In genomic region chr5:150000990-150001659, GRCh38 we compare ENCODE assay signal across 9 cellular contexts. TPM values are rescaled to one million over a fixed set of nuclear protein-coding genes. Genes with fewer than 3 reads are reported as not detected.
A peak's percentile ranks its signal among the peaks of the same experiment; 100 is the strongest.
DNase-seq lines count a peak whose midpoint lies in the region; ATAC-seq, FAIRE-seq and TF ChIP-seq lines count a peak whose summit lies in the region.
"Had no signal": no experiment of that assay in that cellular context is flagged by ENCODE, and none has a peak within 500 bp of the region (broad histone marks: within the 10 kb centered on the region; RNA-seq: fewer than 3 reads in every experiment).

No MANE protein-coding gene starts in this region.

- H4K20me1 ChIP-seq in keratinocyte (ENCODE audit: control insufficient read depth, extremely low read depth, insufficient read depth, low read length): peaks cover 5% of the 10 kb centered on the region

- H2AFZ ChIP-seq in keratinocyte (ENCODE audit: control insufficient read depth, low read length): peak overlapping the region; percentile 92

- TF ChIP-seq POLR2A in breast epithelium (IDR thresholded peaks at IDR 0.05): no peak

- H3K4me1 ChIP-seq in breast epithelium: peaks cover 0 to 9% of the 10 kb centered on the region in 2 donors
- H3K4me1 ChIP-seq in keratinocyte (ENCODE audit: control insufficient read depth, extremely low read depth, insufficient read depth, low read length): peaks cover 26% of the 10 kb centered on the region

- no peaks in the 10 kb centered on the region for H3K36me3 ChIP-seq in breast epithelium
- H3K36me3 ChIP-seq in keratinocyte (ENCODE audit: control insufficient read depth in 2 of 2, extremely low read depth in 1 of 2, insufficient read depth in 2 of 2, low read length in 2 of 2): peaks cover 2 to 14% of the 10 kb centered on the region in 2 experiments

- peak overlapping the region; percentile 94 for H3K9ac ChIP-seq in keratinocyte (ENCODE audit: control insufficient read depth, extremely low read depth, insufficient read depth, low read length)

- intact Hi-C loops in breast epithelium (cut with DNase I; ENCODE audit: low total_unique reads): no loop called here

- ATAC-seq in GM18502 (IDR thresholded peaks at IDR 0.05; ENCODE audit: poor library complexity, unreplicated experiment) (peak; percentile 7), HG03175 (IDR thresholded peaks at IDR 0.05; ENCODE audit: unreplicated experiment) (peak; percentile 23)

- H3K4me2 ChIP-seq in keratinocyte (ENCODE audit: control insufficient read depth, extremely low read depth, insufficient read depth, low read depth, low read length): peak overlapping the region; percentile 84

- H3K9me1 ChIP-seq in keratinocyte (ENCODE audit: control insufficient read depth, extremely low read depth, insufficient read depth, low read length): peaks cover 4% of the 10 kb centered on the region

- peaks cover 46% of the 10 kb centered on the region for H3K79me2 ChIP-seq in keratinocyte (ENCODE audit: control insufficient read depth, insufficient read depth, low read length)

- no peaks in the 10 kb centered on the region for H3K27me3 ChIP-seq in breast epithelium
- no peaks in the 10 kb centered on the region for H3K27me3 ChIP-seq in keratinocyte (ENCODE audit: control insufficient read depth, extremely low read depth, insufficient read depth, low read length)

- no peak for FAIRE-seq in keratinocyte (lab: Jason Lieb, UNC)
- FAIRE-seq: colon had no signal

- H3K4me3 ChIP-seq in breast epithelium: peak overlapping the region; percentile 86 to 90 (median 88)
- peak overlapping the region; percentile 88 to 98 (median 96) for H3K4me3 ChIP-seq in keratinocyte (ENCODE audit: control insufficient read depth in 2 of 3, extremely low read depth in 1 of 3, insufficient read depth in 2 of 3, low read depth in 1 of 3, low read length in 3 of 3)

- no peaks in the 10 kb centered on the region for H3K9me3 ChIP-seq in breast epithelium
- no peaks in the 10 kb centered on the region for H3K9me3 ChIP-seq in keratinocyte (ENCODE audit: control insufficient read depth, low read depth, low read length)

- TF ChIP-seq CTCF in breast epithelium (IDR thresholded peaks at IDR 0.05) (no peak), keratinocyte (optimal IDR thresholded peaks at IDR 0.05 in 1 of 3, IDR thresholded peaks at IDR 0.05 in 1 of 3, conservative IDR thresholded peaks at IDR 0.05 in 1 of 3; ENCODE audit: extremely low read depth in 1 of 3, insufficient read depth in 2 of 3, low read length in 3 of 3) (no peak)

- peak overlapping the region; percentile 94 to 97 for H3K27ac ChIP-seq in breast epithelium
- peak overlapping the region; percentile 90 for H3K27ac ChIP-seq in keratinocyte (ENCODE audit: control insufficient read depth, insufficient read depth, low read length)

- dilution Hi-C loops in keratinocyte (cut with MboI; ENCODE audit: extremely low pct_ligation_motif_present, low sequenced_read_pairs): no loop called here

- DNase-seq in T-helper 2 cell (peak in 4 of 5 experiments; percentile 2 to 59 (median 22)), breast epithelium (ENCODE audit: low spot score in 2 of 2) (no peak), keratinocyte (ENCODE audit: low read depth, low spot score) (no peak), 8988T (no peak), NCI-H2029 treated with DMSO at 0.1 percent for 48 hours (lab: John Stamatoyannopoulos, UW) (no peak)
- peak in 3 of 4 experiments; percentile 7 to 28 (median 27) for DNase-seq in stimulated activated CD4-positive, alpha-beta T cell treated with anti-CD3 and anti-CD28 coated beads, Interleukin-1b, Interleukin-23, amount 100 ng/mL, for 24 hours (ENCODE audit: low read depth in 4 of 4, low spot score in 1 of 4)

RNA-seq across cellular contexts. Expression of gene HMGXB3, which starts 0.6 kb away (rescaled TPM):
- total RNA-seq in breast epithelium: 10 to 100 TPM; 35.2 to 80.9 (median 57.7) TPM
- polyA plus RNA-seq in keratinocyte: 37.8 to 39.4 TPM (median 38.6 TPM) in 3 replicates
- polyA plus RNA-seq in keratinocyte (2011; ENCODE audit: low read depth): 19.4 TPM
- 29.2 and 29.7 TPM in 2 replicates for polyA plus RNA-seq in keratinocyte (2011; cell fraction: cytosol; rRNA removed)
- polyA plus RNA-seq in keratinocyte (2011; cell fraction: nucleus; rRNA removed): 89.4 and 108 TPM in 2 replicates
- polyA plus RNA-seq in keratinocyte (2012; ENCODE audit: low replicate concordance): 16.1 and 27.2 TPM in 2 replicates
- polyA minus RNA-seq in keratinocyte: 64.6 to 78.4 TPM (median 68.0 TPM) in 3 replicates
- polyA minus RNA-seq in keratinocyte (2011; cell fraction: cytosol; rRNA and poly(A)+ RNA removed): 41.6 TPM
- 56.6 and 84.9 TPM in 2 replicates for polyA minus RNA-seq in keratinocyte (2011; cell fraction: nucleus; rRNA and poly(A)+ RNA removed)

RNA-seq across cellular contexts. Expression of gene TIGD6, which starts 0.7 kb away (rescaled TPM):
- 10 to 100 TPM in 1 of 3 donors, 1 to 10 TPM in 2; 5.6 to 11.0 (median 5.6) TPM for total RNA-seq in breast epithelium
- polyA plus RNA-seq in keratinocyte: 3.9 to 4.1 TPM (median 4.1 TPM) in 3 replicates
- polyA plus RNA-seq in keratinocyte (2011; ENCODE audit: low read depth): 1.5 TPM
- 3.1 and 4.7 TPM in 2 replicates for polyA plus RNA-seq in keratinocyte (2011; cell fraction: cytosol; rRNA removed)
- polyA plus RNA-seq in keratinocyte (2011; cell fraction: nucleus; rRNA removed): 4.1 and 5.3 TPM in 2 replicates
- polyA plus RNA-seq in keratinocyte (2012; ENCODE audit: low replicate concordance): 3.0 and 3.2 TPM in 2 replicates
- polyA minus RNA-seq in keratinocyte: 6.5 to 10.5 TPM (median 8.9 TPM) in 3 replicates
- 3.8 TPM for polyA minus RNA-seq in keratinocyte (2011; cell fraction: cytosol; rRNA and poly(A)+ RNA removed)
- polyA minus RNA-seq in keratinocyte (2011; cell fraction: nucleus; rRNA and poly(A)+ RNA removed): 2.2 and 5.0 TPM in 2 replicates

RNA-seq across cellular contexts. Expression of gene SLC26A2, which starts 40.6 kb away (rescaled TPM):
- 100 to 1,000 TPM in 1 of 3 donors, 10 to 100 TPM in 2; 10.6 to 103 (median 30.2) TPM for total RNA-seq in breast epithelium
- polyA plus RNA-seq in keratinocyte: 7.3 to 10.3 TPM (median 8.0 TPM) in 3 replicates
- polyA plus RNA-seq in keratinocyte (2011; ENCODE audit: low read depth): 1.5 TPM
- 1.9 and 3.7 TPM in 2 replicates for polyA plus RNA-seq in keratinocyte (2011; cell fraction: cytosol; rRNA removed)
- 11.8 and 15.5 TPM in 2 replicates for polyA plus RNA-seq in keratinocyte (2011; cell fraction: nucleus; rRNA removed)
- 1.8 and 7.1 TPM in 2 replicates for polyA plus RNA-seq in keratinocyte (2012; ENCODE audit: low replicate concordance)
- polyA minus RNA-seq in keratinocyte: 7.9 to 33.5 TPM (median 31.6 TPM) in 3 replicates
- polyA minus RNA-seq in keratinocyte (2011; cell fraction: cytosol; rRNA and poly(A)+ RNA removed): 7.3 TPM
- polyA minus RNA-seq in keratinocyte (2011; cell fraction: nucleus; rRNA and poly(A)+ RNA removed): 27.9 and 40.2 TPM in 2 replicates

RNA-seq across cellular contexts. Expression of gene PDE6A, which starts 56.5 kb away (rescaled TPM):
- under 1 TPM in 2 of 3 donors, not detected in 1; under 0.01 to 0.15 TPM for total RNA-seq in breast epithelium
- 0.03 to 0.05 TPM (median 0.03 TPM) in 3 replicates for polyA plus RNA-seq in keratinocyte
- not detected for polyA plus RNA-seq in keratinocyte (2011; ENCODE audit: low read depth)
- polyA plus RNA-seq in keratinocyte (2011; cell fraction: cytosol; rRNA removed): 0.05 TPM in 1 of 2 replicates, not detected in the other
- 0.03 and 0.05 TPM in 2 replicates for polyA plus RNA-seq in keratinocyte (2011; cell fraction: nucleus; rRNA removed)
- 0.03 and 0.14 TPM in 2 replicates for polyA plus RNA-seq in keratinocyte (2012; ENCODE audit: low replicate concordance)
- polyA minus RNA-seq in keratinocyte: not detected in 3 replicates
- not detected for polyA minus RNA-seq in keratinocyte (2011; cell fraction: cytosol; rRNA and poly(A)+ RNA removed)
- polyA minus RNA-seq in keratinocyte (2011; cell fraction: nucleus; rRNA and poly(A)+ RNA removed): not detected in 2 replicates

Comparison
In these comparisons a context has a peak if more than half of its experiments do, and no peak if none do; other contexts are left out.
1. DNase-seq: peak in T-helper 2 cell (4 of 5) and stimulated activated CD4-positive, alpha-beta T cell treated with anti-CD3 and anti-CD28 coated beads, Interleukin-1b, Interleukin-23, amount 100 ng/mL, for 24 hours (3 of 4); none in breast epithelium (0 of 2), keratinocyte (single experiment), 8988T (single experiment) and NCI-H2029 treated with DMSO at 0.1 percent for 48 hours (single experiment).